In genomic region chr16:81633680-81634379, GRCh38 we compare ENCODE assay signal across 14 cellular contexts.
DNase-seq lines count a peak whose midpoint lies in the region; ATAC-seq and TF ChIP-seq lines count a peak whose summit lies in the region.
"Had no signal": no experiment of that assay in that cellular context is flagged by ENCODE, and none has a peak within 500 bp of the region (broad histone marks: within the 10 kb centered on the region; RNA-seq: fewer than 3 reads in every experiment).

No MANE protein-coding gene starts in this region.

- no peaks in the 10 kb centered on the region for H3K9me3 ChIP-seq in CD8-positive, alpha-beta memory T cell (ENCODE audit: low read length)
- H3K9me3 ChIP-seq in duodenal mucosa (ENCODE audit: control insufficient read depth in 1 of 2, low read length in 2 of 2) (no peaks in the 10 kb centered on the region), psoas muscle (no peaks in the 10 kb centered on the region)
- H3K9me3 ChIP-seq: heart left ventricle had no signal

- peak overlapping the region; percentile 79 for H3K27ac ChIP-seq in CD8-positive, alpha-beta memory T cell (ENCODE audit: low read depth, low read length)
- peak overlapping the region; percentile 61 for H3K27ac ChIP-seq in duodenal mucosa (ENCODE audit: low read depth, low read length)
- H3K27ac ChIP-seq in psoas muscle = no peak overlapping the region
- H3K27ac ChIP-seq: VCaP had no signal

- peaks cover 28% of the 10 kb centered on the region for H3K4me1 ChIP-seq in CD8-positive, alpha-beta memory T cell (ENCODE audit: insufficient read depth, low read length)
- H3K4me1 ChIP-seq in duodenal mucosa (ENCODE audit: control insufficient read depth in 1 of 2, insufficient read depth in 2 of 2, low read length in 2 of 2) (peaks cover 27 to 42% of the 10 kb centered on the region in 2 donors), psoas muscle (no peaks in the 10 kb centered on the region)

- peaks cover 40 to 67% (median 46%) of the 10 kb centered on the region in 3 donors for H3K4me1 Mint-ChIP-seq in CD8-positive, alpha-beta memory T cell
- peaks cover 95% of the 10 kb centered on the region for H3K4me1 Mint-ChIP-seq in nephron progenitor cell

- CTCF ChIA-PET in CD8-positive, alpha-beta memory T cell (lab: Charles Lee) = interaction anchor here (1.4 kb wide), 1 partner anchor 12 kb away, joined by 3 read pairs; no protein-coding TSS in a partner anchor
- CTCF ChIA-PET in GM10248 (lab: Yijun Ruan, JAX) = interaction anchor here (1.1 to 2.2 kb wide), 3 partner anchors 10 to 224 kb away, joined by 3 to 5 read pairs (median 4); no protein-coding TSS in a partner anchor

- in situ Hi-C loops in GM13976 (cut with MboI; ENCODE audit: low sequenced_read_pairs, unreplicated experiment) = no loop called here

- WGBS in psoas muscle, 3 donors = 79 to 84% (median 84%) methylated on average over 8 of the region's 8 CpGs

- H3K27ac Mint-ChIP-seq in CD8-positive, alpha-beta memory T cell = peak overlapping the region; percentile 77 to 100 (median 92)
- peak overlapping the region; percentile 60 for H3K27ac Mint-ChIP-seq in nephron progenitor cell

- no peaks in the 10 kb centered on the region for H3K27me3 Mint-ChIP-seq in CD8-positive, alpha-beta memory T cell
- no peaks in the 10 kb centered on the region for H3K27me3 Mint-ChIP-seq in nephron progenitor cell (ENCODE audit: low read depth, poor library complexity)
- H3K27me3 Mint-ChIP-seq: activated naive CD4-positive, alpha-beta T cell treated with anti-CD3 and anti-CD28 coated beads, Interleukin-2, amount 50 U/mL, for 24 hours had no signal

- peak overlapping the region; percentile 13 for H3K4me3 ChIP-seq in CD8-positive, alpha-beta memory T cell (ENCODE audit: low read length)
- H3K4me3 ChIP-seq in duodenal mucosa (ENCODE audit: low read depth in 1 of 2, low read length in 2 of 2) (no peak overlapping the region), psoas muscle (no peak overlapping the region)
- H3K4me3 ChIP-seq: heart left ventricle had no signal

- no peak for ATAC-seq in psoas muscle
- no peak for ATAC-seq in GM18519 (IDR thresholded peaks at IDR 0.05; ENCODE audit: low FRiP score, unreplicated experiment)

- peaks cover 0 to 3% (median 0%) of the 10 kb centered on the region in 3 donors for H3K36me3 Mint-ChIP-seq in CD8-positive, alpha-beta memory T cell
- H3K36me3 Mint-ChIP-seq in nephron progenitor cell (ENCODE audit: low read depth) = peaks cover 4% of the 10 kb centered on the region

- no peaks in the 10 kb centered on the region for H3K27me3 ChIP-seq in CD8-positive, alpha-beta memory T cell (ENCODE audit: insufficient read depth, low read length, poor library complexity, severe bottlenecking)
- H3K27me3 ChIP-seq in duodenal mucosa (ENCODE audit: control insufficient read depth in 1 of 2, insufficient read depth in 2 of 2, low read length in 2 of 2) (no peaks in the 10 kb centered on the region), psoas muscle (ENCODE audit: insufficient read depth in 3 of 3, low read length in 2 of 3) (no peaks in the 10 kb centered on the region)
- H3K27me3 ChIP-seq: heart left ventricle had no signal

- peak overlapping the region in 4 of 7 donors; percentile 32 to 76 (median 66) for H3K4me3 Mint-ChIP-seq in CD8-positive, alpha-beta memory T cell
- H3K4me3 Mint-ChIP-seq in nephron progenitor cell = peak overlapping the region; percentile 47

- no peaks in the 10 kb centered on the region for H3K9me3 Mint-ChIP-seq in CD8-positive, alpha-beta memory T cell
- no peaks in the 10 kb centered on the region for H3K9me3 Mint-ChIP-seq in nephron progenitor cell
- H3K9me3 Mint-ChIP-seq: activated naive CD4-positive, alpha-beta T cell treated with anti-CD3 and anti-CD28 coated beads, Interleukin-2, amount 50 U/mL, for 24 hours had no signal

- POLR2A ChIA-PET in CD8-positive, alpha-beta memory T cell (lab: Charles Lee) = no interaction called here
- POLR2A ChIA-PET in GM10248 (lab: Yijun Ruan, JAX) = interaction anchor here (0.6 kb wide), 1 partner anchor 97 kb away, joined by 5 read pairs; no protein-coding TSS in a partner anchor

- TF ChIP-seq CTCF in nephron progenitor cell (IDR thresholded peaks at IDR 0.05) (no peak), psoas muscle (IDR thresholded peaks at IDR 0.05) (no peak), GM10248 (IDR thresholded peaks at IDR 0.05; ENCODE audit: control extremely low read depth, extremely low read depth, low read depth, missing control alignments) (no peak), GM13976 (IDR thresholded peaks at IDR 0.05; ENCODE audit: borderline replicate concordance, control extremely low read depth, extremely low read depth, insufficient read depth, missing control alignments) (no peak)

- peak overlapping the region in 1 of 2 donors; percentile 49 for H3K9ac ChIP-seq in duodenal mucosa (ENCODE audit: low read depth in 1 of 2, low read length in 2 of 2)

- no peaks in the 10 kb centered on the region for H3K36me3 ChIP-seq in CD8-positive, alpha-beta memory T cell (ENCODE audit: insufficient read depth, low read length)
- H3K36me3 ChIP-seq in duodenal mucosa (ENCODE audit: control insufficient read depth in 1 of 2, insufficient read depth in 2 of 2, low read length in 2 of 2) = peaks cover 2 to 10% of the 10 kb centered on the region in 2 donors
- no peaks in the 10 kb centered on the region for H3K36me3 ChIP-seq in psoas muscle (ENCODE audit: insufficient read depth in 1 of 2, low read depth in 1 of 2)
- H3K36me3 ChIP-seq: heart left ventricle had no signal

- DNase-seq in CD8-positive, alpha-beta memory T cell = no peak
- DNase-seq in OCI-M1 (lab: John Stamatoyannopoulos, UW) (peak; percentile 16), nephron progenitor cell (no peak), psoas muscle (no peak), GM10248 (ENCODE audit: extremely low spot score) (no peak), GM13976 (ENCODE audit: low spot score) (no peak)
- DNase-seq: effector CD4-positive, alpha-beta T cell; midbrain; SHP77 treated with DMSO at 0.1 percent for 48 hours had no signal

- intact Hi-C loops in psoas muscle (cut with DNase I) = no loop called here
